ENCODE assay signal across 13 cellular contexts in the genomic region with DNA sequence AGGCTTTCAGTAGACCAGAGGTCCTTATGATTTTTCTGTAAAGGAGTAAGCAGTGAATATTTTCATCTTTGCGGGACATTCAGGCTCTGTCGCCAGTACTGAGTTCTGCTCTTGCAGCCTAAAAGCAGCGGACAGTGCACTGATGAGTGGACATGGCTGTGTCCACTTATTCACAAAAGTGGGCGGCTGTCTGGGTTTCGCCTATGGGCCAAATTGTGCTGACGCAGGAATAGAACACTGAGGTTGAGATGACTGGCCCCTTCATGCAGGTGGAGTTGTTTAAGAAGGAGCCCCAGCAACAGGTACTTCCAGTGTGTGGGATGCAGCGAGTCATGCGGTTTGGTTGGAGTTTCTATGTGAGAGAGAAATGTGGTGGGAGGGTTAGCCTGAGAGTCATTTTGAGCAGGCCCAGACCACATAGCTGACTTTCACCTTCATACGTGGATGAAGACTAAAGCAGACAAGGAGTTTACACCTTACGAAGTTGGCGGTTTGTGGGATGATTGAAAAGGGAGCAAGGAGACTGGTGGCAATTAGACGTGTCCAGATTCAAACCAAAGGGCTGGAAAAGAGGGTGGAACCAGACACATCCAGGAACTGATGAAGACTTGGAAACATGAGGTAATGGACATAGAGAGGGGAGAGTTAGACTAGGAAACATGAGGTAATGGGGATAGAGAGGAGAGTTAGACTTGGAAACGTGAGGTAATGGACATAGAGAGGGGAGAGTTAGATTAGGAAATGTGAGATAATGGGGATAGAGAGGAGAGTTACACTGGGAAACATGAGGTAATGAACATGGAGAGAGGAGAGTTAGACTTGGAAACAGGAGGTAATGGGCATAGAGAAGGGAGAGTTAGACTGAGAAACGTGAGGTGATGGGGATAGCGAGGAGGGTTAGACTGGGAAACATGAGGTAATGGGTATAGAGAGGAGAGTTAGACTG. TPM values are rescaled to one million over a fixed set of nuclear protein-coding genes. Genes with fewer than 3 reads are reported as not detected.
DNase-seq lines count a peak whose midpoint lies in the region; ATAC-seq and TF ChIP-seq lines count a peak whose summit lies in the region.
"Had no signal": no experiment of that assay in that cellular context is flagged by ENCODE, and none has a peak within 500 bp of the region (broad histone marks: within the 10 kb centered on the region; RNA-seq: fewer than 3 reads in every experiment).

No MANE protein-coding gene starts in this region.

- H3K4me3 ChIP-seq in GM12865 (ENCODE audit: low read depth, low read length): no peak overlapping the region

- DNase-seq in GM12865 (ENCODE audit: low read depth) (peak; percentile 16), NCI-H1930 (lab: John Stamatoyannopoulos, UW) (no peak), HuH-7.5 (ENCODE audit: low spot score) (no peak), Calu3 (no peak), NCI-H510A treated with DMSO at 0.1 percent for 48 hours (lab: John Stamatoyannopoulos, UW) (no peak)
- peak; percentile 76 for DNase-seq in activated CD8-positive, alpha-beta memory T cell treated with anti-CD3 and anti-CD28 coated beads, Interleukin-2, amount 10 ng/mL, durations not matched to agents 7 days and 5 days
- DNase-seq in stimulated activated CD4-positive, alpha-beta T cell treated with anti-CD3 and anti-CD28 coated beads, Interleukin-15, amount 100 ng/mL, for 48 hours (ENCODE audit: low read depth in 2 of 2): peak; percentile 75 to 78
- DNase-seq: amygdala, NCI-H1694, OCI-M1 had no signal

- peaks cover 31% of the 10 kb centered on the region for H3K36me3 Mint-ChIP-seq in activated CD8-positive, alpha-beta memory T cell treated with anti-CD3 and anti-CD28 coated beads, Interleukin-2, amount 10 ng/mL, durations not matched to agents 7 days and 5 days
- H3K36me3 Mint-ChIP-seq in Calu3 (ENCODE audit: insufficient read depth, unreplicated experiment): peaks cover 9% of the 10 kb centered on the region

- ATAC-seq in GM21723 (IDR thresholded peaks at IDR 0.05; ENCODE audit: unreplicated experiment): peak; percentile 96
- ATAC-seq in activated CD8-positive, alpha-beta memory T cell treated with anti-CD3 and anti-CD28 coated beads, Interleukin-2, amount 10 ng/mL, durations not matched to agents 7 days and 5 days: peak; percentile 72

- no TSS peak for BruUV-seq in Calu3 (replicated peaks; lab: Mats Ljungman, UMichigan)

- H3K27ac Mint-ChIP-seq in activated CD8-positive, alpha-beta memory T cell treated with anti-CD3 and anti-CD28 coated beads, Interleukin-2, amount 10 ng/mL, durations not matched to agents 7 days and 5 days: no peak overlapping the region
- no peak overlapping the region for H3K27ac Mint-ChIP-seq in Calu3 (ENCODE audit: unreplicated experiment)
- H3K27ac Mint-ChIP-seq: B cell, memory B cell had no signal

- CTCF ChIA-PET in activated CD8-positive, alpha-beta memory T cell treated with anti-CD3 and anti-CD28 coated beads, Interleukin-2, amount 10 ng/mL, durations not matched to agents 7 days and 5 days (lab: Charles Lee): no interaction called here
- CTCF ChIA-PET in Calu3 (lab: Charles Lee): no interaction called here

- peaks cover 1% of the 10 kb centered on the region for H3K4me1 Mint-ChIP-seq in activated CD8-positive, alpha-beta memory T cell treated with anti-CD3 and anti-CD28 coated beads, Interleukin-2, amount 10 ng/mL, durations not matched to agents 7 days and 5 days
- H3K4me1 Mint-ChIP-seq in Calu3 (ENCODE audit: low read depth, unreplicated experiment): no peaks in the 10 kb centered on the region
- H3K4me1 Mint-ChIP-seq: B cell had no signal

- intact Hi-C loops in Calu3 (cut with micrococcal nuclease; ENCODE audit: unreplicated experiment): no loop called here

- H3K4me3 Mint-ChIP-seq in activated CD8-positive, alpha-beta memory T cell treated with anti-CD3 and anti-CD28 coated beads, Interleukin-2, amount 10 ng/mL, durations not matched to agents 7 days and 5 days: no peak overlapping the region
- no peak overlapping the region for H3K4me3 Mint-ChIP-seq in Calu3 (ENCODE audit: low read depth, unreplicated experiment)
- H3K4me3 Mint-ChIP-seq: B cell, memory B cell had no signal

- H3K9me3 Mint-ChIP-seq in activated CD8-positive, alpha-beta memory T cell treated with anti-CD3 and anti-CD28 coated beads, Interleukin-2, amount 10 ng/mL, durations not matched to agents 7 days and 5 days (ENCODE audit: low read depth): no peaks in the 10 kb centered on the region
- no peaks in the 10 kb centered on the region for H3K9me3 Mint-ChIP-seq in Calu3 (ENCODE audit: low read depth, unreplicated experiment)
- H3K9me3 Mint-ChIP-seq: memory B cell had no signal

- TF ChIP-seq CTCF in GM12865 (IDR thresholded peaks at IDR 0.05; ENCODE audit: insufficient read depth, low read depth, low read length, missing control alignments): no peak
- no peak for TF ChIP-seq CTCF in Calu3 (IDR thresholded peaks at IDR 0.05; ENCODE audit: unreplicated experiment)

- H3K27me3 Mint-ChIP-seq in activated CD8-positive, alpha-beta memory T cell treated with anti-CD3 and anti-CD28 coated beads, Interleukin-2, amount 10 ng/mL, durations not matched to agents 7 days and 5 days: no peaks in the 10 kb centered on the region
- H3K27me3 Mint-ChIP-seq in Calu3 (ENCODE audit: unreplicated experiment): no peaks in the 10 kb centered on the region
- H3K27me3 Mint-ChIP-seq: B cell, memory B cell had no signal

RNA-seq across cellular contexts. Expression of a gene that starts 38.2 kb away (rescaled TPM):
- 10 to 100 TPM; 22.0 to 26.4 TPM for total RNA-seq in activated CD8-positive, alpha-beta memory T cell treated with anti-CD3 and anti-CD28 coated beads, Interleukin-2, amount 10 ng/mL, durations not matched to agents 7 days and 5 days
- 16.1 and 17.8 TPM in 2 replicates for total RNA-seq in Calu3 (2022)

RNA-seq across cellular contexts. Expression of a gene that starts 45.5 kb away (rescaled TPM):
- total RNA-seq in activated CD8-positive, alpha-beta memory T cell treated with anti-CD3 and anti-CD28 coated beads, Interleukin-2, amount 10 ng/mL, durations not matched to agents 7 days and 5 days: 10 to 100 TPM; 60.8 to 75.8 TPM
- total RNA-seq in Calu3 (2022): 101 and 108 TPM in 2 replicates

Comparison
In these comparisons a context has a peak if more than half of its experiments do, and no peak if none do; other contexts are left out.
1. DNase-seq: peak in GM12865 (single experiment), activated CD8-positive, alpha-beta memory T cell treated with anti-CD3 and anti-CD28 coated beads, Interleukin-2, amount 10 ng/mL, durations not matched to agents 7 days and 5 days (single experiment) and stimulated activated CD4-positive, alpha-beta T cell treated with anti-CD3 and anti-CD28 coated beads, Interleukin-15, amount 100 ng/mL, for 48 hours (2 of 2); none in NCI-H1930 (0 of 2), HuH-7.5 (single experiment), Calu3 (single experiment) and NCI-H510A treated with DMSO at 0.1 percent for 48 hours (single experiment).